14 cellular contexts compared by ENCODE assay signal in genomic region chr16:68031951-68032350, GRCh38. TPM values are rescaled to one million over a fixed set of nuclear protein-coding genes. Genes with fewer than 3 reads are reported as not detected.
DNase-seq lines count a peak whose midpoint lies in the region; ATAC-seq and TF ChIP-seq lines count a peak whose summit lies in the region.
"Had no signal": no experiment of that assay in that cellular context is flagged by ENCODE, and none has a peak within 500 bp of the region (broad histone marks: within the 10 kb centered on the region; RNA-seq: fewer than 3 reads in every experiment).

No MANE protein-coding gene starts in this region.

- H3K27ac ChIP-seq in WERI-Rb-1, result peak overlapping the region; percentile 35
- H3K27ac ChIP-seq: adrenal gland, prostate gland, thoracic aorta had no signal

- H3K9me3 Mint-ChIP-seq in activated T-cell treated with anti-CD3 and anti-CD28 coated beads, Interleukin-2, amount 50 U/mL, for 72 hours, result no peaks in the 10 kb centered on the region
- no peaks in the 10 kb centered on the region for H3K9me3 Mint-ChIP-seq in immature natural killer cell
- H3K9me3 Mint-ChIP-seq in type B pancreatic cell, result no peaks in the 10 kb centered on the region

- peak; percentile 67 to 86 for ATAC-seq in activated T-cell treated with anti-CD3 and anti-CD28 coated beads, Interleukin-2, amount 50 U/mL, for 72 hours (replicated peaks in 1 of 2)
- ATAC-seq in HG03457 (IDR thresholded peaks at IDR 0.05; ENCODE audit: unreplicated experiment), result no peak

- H3K4me3 Mint-ChIP-seq in activated T-cell treated with anti-CD3 and anti-CD28 coated beads, Interleukin-2, amount 50 U/mL, for 72 hours, result no peak overlapping the region
- H3K4me3 Mint-ChIP-seq in immature natural killer cell (peak overlapping the region; percentile 33 to 76 (median 57)), type B pancreatic cell (no peak overlapping the region)

- H3K27me3 ChIP-seq in WERI-Rb-1 (ENCODE audit: insufficient read depth, low read depth, severe bottlenecking), result no peaks in the 10 kb centered on the region
- H3K27me3 ChIP-seq: adrenal gland had no signal

- H3K9me3 ChIP-seq in WERI-Rb-1 (ENCODE audit: severe bottlenecking), result no peaks in the 10 kb centered on the region
- H3K9me3 ChIP-seq: adrenal gland, prostate gland, thoracic aorta had no signal

- no peaks in the 10 kb centered on the region for H3K27me3 Mint-ChIP-seq in activated T-cell treated with anti-CD3 and anti-CD28 coated beads, Interleukin-2, amount 50 U/mL, for 72 hours (ENCODE audit: low read depth)
- H3K27me3 Mint-ChIP-seq in immature natural killer cell (ENCODE audit: low read depth in 3 of 3), result peaks cover 0 to 4% (median 0%) of the 10 kb centered on the region in 3 donors
- no peaks in the 10 kb centered on the region for H3K27me3 Mint-ChIP-seq in type B pancreatic cell

- no peak overlapping the region for H3K4me3 ChIP-seq in WERI-Rb-1 (ENCODE audit: low read depth, low read length)
- H3K4me3 ChIP-seq: adrenal gland, prostate gland, thoracic aorta had no signal

- peaks cover 20% of the 10 kb centered on the region for H3K36me3 ChIP-seq in WERI-Rb-1
- H3K36me3 ChIP-seq: adrenal gland, prostate gland had no signal

- intact Hi-C loops in posterior vena cava (cut with DNase I), result no loop called here

- peaks cover 2% of the 10 kb centered on the region in 2 donors for H3K36me3 Mint-ChIP-seq in activated T-cell treated with anti-CD3 and anti-CD28 coated beads, Interleukin-2, amount 50 U/mL, for 72 hours (ENCODE audit: insufficient read depth in 2 of 2)
- peaks cover 10 to 26% (median 15%) of the 10 kb centered on the region in 3 donors for H3K36me3 Mint-ChIP-seq in immature natural killer cell
- peaks cover 11% of the 10 kb centered on the region for H3K36me3 Mint-ChIP-seq in type B pancreatic cell

- H3K4me1 Mint-ChIP-seq in activated T-cell treated with anti-CD3 and anti-CD28 coated beads, Interleukin-2, amount 50 U/mL, for 72 hours (ENCODE audit: low read depth), result peaks cover 13% of the 10 kb centered on the region
- H3K4me1 Mint-ChIP-seq in immature natural killer cell, result peaks cover 34 to 47% of the 10 kb centered on the region in 2 donors
- H3K4me1 Mint-ChIP-seq in type B pancreatic cell (ENCODE audit: unreplicated experiment), result peaks cover 9% of the 10 kb centered on the region

- no peak for TF ChIP-seq CTCF in WERI-Rb-1 (IDR thresholded peaks at IDR 0.05; ENCODE audit: low read depth, low read length)
- no peak for TF ChIP-seq CTCF in type B pancreatic cell (conservative IDR thresholded peaks at IDR 0.05)

- no peak for DNase-seq in activated T-cell treated with anti-CD3 and anti-CD28 coated beads, Interleukin-2, amount 50 U/mL, for 72 hours
- DNase-seq in activated T-cell treated with anti-CD3 and anti-CD28 coated beads for 4 hours (no peak), WERI-Rb-1 (no peak), immature natural killer cell (peak; percentile 27 to 48 (median 37)), type B pancreatic cell (ENCODE audit: extremely low spot score, unreplicated experiment) (no peak), NCI-H82 (lab: John Stamatoyannopoulos, UW) (no peak), posterior vena cava (ENCODE audit: low spot score) (no peak)
- DNase-seq: adrenal gland, NCI-H1105 treated with DMSO at 0.1 percent for 48 hours, NCI-H748 treated with DMSO at 0.1 percent for 48 hours had no signal

- H3K27ac Mint-ChIP-seq in activated T-cell treated with anti-CD3 and anti-CD28 coated beads, Interleukin-2, amount 50 U/mL, for 72 hours, result peak overlapping the region; percentile 80
- peak overlapping the region; percentile 74 to 91 (median 82) for H3K27ac Mint-ChIP-seq in immature natural killer cell
- peak overlapping the region; percentile 92 for H3K27ac Mint-ChIP-seq in type B pancreatic cell

RNA-seq across cellular contexts. Expression of gene DUS2, which starts 8.9 kb away (rescaled TPM):
- total RNA-seq in activated T-cell treated with anti-CD3 and anti-CD28 coated beads, Interleukin-2, amount 50 U/mL, for 72 hours, result 10 to 100 TPM; 21.4 to 22.4 TPM
- 10 to 100 TPM in 2 of 3 donors, 1 to 10 TPM in 1; 9.3 to 23.7 (median 16.8) TPM for polyA plus RNA-seq in immature natural killer cell
- 21.7 and 24.1 TPM in 2 replicates for total RNA-seq in type B pancreatic cell (ENCODE audit: low replicate concordance)
- 10 to 100 TPM in 1 of 2 donors, 1 to 10 TPM in 1; 6.6 to 11.6 TPM for total RNA-seq in posterior vena cava

RNA-seq across cellular contexts. Expression of gene DDX28, which starts 8.9 kb away (rescaled TPM):
- total RNA-seq in activated T-cell treated with anti-CD3 and anti-CD28 coated beads, Interleukin-2, amount 50 U/mL, for 72 hours, result 10 to 100 TPM; 12.6 to 13.4 TPM
- polyA plus RNA-seq in immature natural killer cell, result 10 to 100 TPM; 45.3 to 59.4 (median 55.0) TPM
- total RNA-seq in type B pancreatic cell (ENCODE audit: low replicate concordance), result 14.7 and 15.2 TPM in 2 replicates
- 1 to 10 TPM; 5.4 to 5.8 TPM for total RNA-seq in posterior vena cava

RNA-seq across cellular contexts. Expression of gene DPEP2NB, which starts 16.2 kb away (rescaled TPM):
- not detected for total RNA-seq in activated T-cell treated with anti-CD3 and anti-CD28 coated beads, Interleukin-2, amount 50 U/mL, for 72 hours
- polyA plus RNA-seq in immature natural killer cell, result not detected
- not detected in 2 replicates for total RNA-seq in type B pancreatic cell (ENCODE audit: low replicate concordance)
- total RNA-seq in posterior vena cava, result not detected
- total RNA-seq: adrenal gland, HT-29, thoracic aorta had no signal
- polyA plus RNA-seq: adrenal gland had no signal

RNA-seq across cellular contexts. Expression of gene DPEP2, which starts 32.7 kb away (rescaled TPM):
- 10 to 100 TPM; 11.4 to 11.6 TPM for total RNA-seq in activated T-cell treated with anti-CD3 and anti-CD28 coated beads, Interleukin-2, amount 50 U/mL, for 72 hours
- 10 to 100 TPM; 45.5 to 62.6 (median 59.4) TPM for polyA plus RNA-seq in immature natural killer cell
- total RNA-seq in type B pancreatic cell (ENCODE audit: low replicate concordance), result not detected in 2 replicates
- total RNA-seq in posterior vena cava, result 1 to 10 TPM; 1.1 to 3.0 TPM
- total RNA-seq: HT-29 had no signal

RNA-seq across cellular contexts. Expression of gene DPEP3, which starts 51.7 kb away (rescaled TPM):
- total RNA-seq in activated T-cell treated with anti-CD3 and anti-CD28 coated beads, Interleukin-2, amount 50 U/mL, for 72 hours, result under 1 TPM; 0.12 to 0.16 TPM
- under 1 TPM in 1 of 3 donors, not detected in 2; 0.11 TPM for polyA plus RNA-seq in immature natural killer cell
- not detected in 2 replicates for total RNA-seq in type B pancreatic cell (ENCODE audit: low replicate concordance)
- not detected for total RNA-seq in posterior vena cava
- total RNA-seq: HT-29, thoracic aorta had no signal

Comparison
In these comparisons a context has a peak if more than half of its experiments do, and no peak if none do; other contexts are left out.
1. DNase-seq: peak in immature natural killer cell (3 of 3); none in activated T-cell treated with anti-CD3 and anti-CD28 coated beads, Interleukin-2, amount 50 U/mL, for 72 hours (0 of 2), activated T-cell treated with anti-CD3 and anti-CD28 coated beads for 4 hours (single experiment), WERI-Rb-1 (single experiment), type B pancreatic cell (single experiment), NCI-H82 (single experiment) and posterior vena cava (single experiment).
2. H3K4me3 Mint-ChIP-seq: peak in immature natural killer cell (5 of 5); none in activated T-cell treated with anti-CD3 and anti-CD28 coated beads, Interleukin-2, amount 50 U/mL, for 72 hours (0 of 2) and type B pancreatic cell (single experiment).
3. Peak in every context shown above with its lines, with median percentiles within 50 percentile points of each other: H3K27ac Mint-ChIP-seq.